In the genomic region with DNA sequence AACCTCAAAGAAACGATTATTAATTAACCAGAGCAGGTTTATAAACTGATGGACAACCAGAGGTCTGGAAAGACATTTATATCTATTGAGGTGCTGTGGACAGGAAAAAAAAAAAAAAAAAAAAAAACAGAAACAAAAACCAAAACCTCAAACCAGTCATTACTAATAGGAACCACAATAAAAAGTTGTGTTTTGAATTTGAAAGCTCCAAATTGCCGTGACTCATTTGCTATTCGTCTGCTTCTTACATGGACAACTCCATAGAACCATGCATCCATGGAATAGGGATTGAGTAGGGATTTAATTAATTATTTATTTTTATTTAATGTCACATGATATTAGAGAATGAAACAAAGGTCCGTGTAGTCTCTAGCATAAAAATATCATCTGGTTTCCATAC, we compare ENCODE assay signal across 17 cellular contexts.
DNase-seq lines count a peak whose midpoint lies in the region; ATAC-seq and TF ChIP-seq lines count a peak whose summit lies in the region.
"Had no signal": no experiment of that assay in that cellular context is flagged by ENCODE, and none has a peak within 500 bp of the region (broad histone marks: within the 10 kb centered on the region; RNA-seq: fewer than 3 reads in every experiment).

No MANE protein-coding gene starts in this region.

- no peak for TF ChIP-seq CTCF in CD8-positive, alpha-beta T cell (IDR thresholded peaks at IDR 0.05)
- no peak for TF ChIP-seq CTCF in activated CD8-positive, alpha-beta T cell treated with anti-CD3 and anti-CD28 coated beads for 36 hours (IDR thresholded peaks at IDR 0.05)
- no peak for TF ChIP-seq CTCF in foreskin keratinocyte (conservative IDR thresholded peaks at IDR 0.05)
- no peak for TF ChIP-seq CTCF in left lung (IDR thresholded peaks at IDR 0.05)

- peaks cover 4% of the 10 kb centered on the region for H3K9me3 Mint-ChIP-seq in CD8-positive, alpha-beta T cell
- H3K9me3 Mint-ChIP-seq in activated CD8-positive, alpha-beta T cell treated with anti-CD3 and anti-CD28 coated beads for 36 hours: no peaks in the 10 kb centered on the region
- H3K9me3 Mint-ChIP-seq: neural crest cell had no signal

- POLR2A ChIA-PET in CD8-positive, alpha-beta T cell (lab: Charles Lee): interaction anchor here (0.7 to 1.6 kb wide), 2 partner anchors 16 to 126 kb away, joined by 3 read pairs; no protein-coding TSS in a partner anchor
- POLR2A ChIA-PET in activated CD8-positive, alpha-beta T cell treated with anti-CD3 and anti-CD28 coated beads for 36 hours (lab: Charles Lee): no interaction called here

- H3K36me3 ChIP-seq in CD8-positive, alpha-beta T cell (ENCODE audit: insufficient read depth, low read length): no peaks in the 10 kb centered on the region
- H3K36me3 ChIP-seq in left lung: no peaks in the 10 kb centered on the region
- H3K36me3 ChIP-seq: heart left ventricle had no signal

- no peak overlapping the region for H3K27ac ChIP-seq in CD8-positive, alpha-beta T cell (ENCODE audit: low read depth, low read length)
- H3K27ac ChIP-seq in foreskin keratinocyte (no peak overlapping the region), left lung (no peak overlapping the region)
- H3K27ac ChIP-seq: RWPE1 had no signal

- no peaks in the 10 kb centered on the region for H3K27me3 ChIP-seq in CD8-positive, alpha-beta T cell (ENCODE audit: insufficient read depth, low read length)
- H3K27me3 ChIP-seq in foreskin keratinocyte (no peaks in the 10 kb centered on the region), left lung (no peaks in the 10 kb centered on the region)
- H3K27me3 ChIP-seq: heart left ventricle had no signal

- H3K36me3 Mint-ChIP-seq in CD8-positive, alpha-beta T cell: peaks cover 3% of the 10 kb centered on the region
- H3K36me3 Mint-ChIP-seq in activated CD8-positive, alpha-beta T cell treated with anti-CD3 and anti-CD28 coated beads for 36 hours (ENCODE audit: low read depth): no peaks in the 10 kb centered on the region
- H3K36me3 Mint-ChIP-seq: CD14-positive monocyte had no signal

- H3K27ac Mint-ChIP-seq in CD8-positive, alpha-beta T cell: peak overlapping the region; percentile 90
- peak overlapping the region; percentile 71 for H3K27ac Mint-ChIP-seq in activated CD8-positive, alpha-beta T cell treated with anti-CD3 and anti-CD28 coated beads for 36 hours
- H3K27ac Mint-ChIP-seq: CD14-positive monocyte had no signal

- H3K4me1 ChIP-seq in CD8-positive, alpha-beta T cell (ENCODE audit: insufficient read depth, low read length): peaks cover 69% of the 10 kb centered on the region
- H3K4me1 ChIP-seq in foreskin keratinocyte (no peaks in the 10 kb centered on the region), left lung (peaks cover 3 to 14% of the 10 kb centered on the region in 2 donors)

- intact Hi-C loops in CD8-positive, alpha-beta T cell (cut with DNase I, micrococcal nuclease): loop anchor here in 1 of 2 experiments (1.0 kb wide), 1 partner anchor 8 kb away; no protein-coding TSS in a partner anchor
- intact Hi-C loops in activated CD8-positive, alpha-beta T cell treated with anti-CD3 and anti-CD28 coated beads for 36 hours (cut with micrococcal nuclease): no loop called here
- intact Hi-C loops in left lung (cut with DNase I): no loop called here

- no peak for DNase-seq in CD8-positive, alpha-beta T cell
- DNase-seq in HCEC 1CT: peak; percentile 35
- no peak for DNase-seq in activated CD8-positive, alpha-beta T cell treated with anti-CD3 and anti-CD28 coated beads for 36 hours
- DNase-seq in kidney tubule cell (ENCODE audit: low spot score): peak; percentile 79
- DNase-seq in foreskin keratinocyte: no peak
- no peak for DNase-seq in iPS-NIHi7 (ENCODE audit: extremely low spot score)
- DNase-seq in left lung: no peak
- no peak for DNase-seq in ecto neural progenitor cell (ENCODE audit: low spot score)
- DNase-seq: activated CD4-positive, alpha-beta T cell treated with anti-CD3 and anti-CD28 coated beads, Interleukin-2, amount 10 ng/mL, durations not matched to agents 7 days and 5 days; activated naive CD4-positive, alpha-beta T cell treated with anti-CD3 and anti-CD28 coated beads, Interleukin-2, amount 10 ng/mL, durations not matched to agents 7 days and 5 days; GF-D8; heart left ventricle; NCI-H1694 had no signal

- CTCF ChIA-PET in CD8-positive, alpha-beta T cell (lab: Charles Lee): interaction anchor here (0.7 to 1.1 kb wide), 2 partner anchors 11 to 13 kb away, joined by 3 to 5 read pairs; no protein-coding TSS in a partner anchor
- CTCF ChIA-PET in activated CD8-positive, alpha-beta T cell treated with anti-CD3 and anti-CD28 coated beads for 36 hours (lab: Charles Lee): no interaction called here

- H3K4me3 Mint-ChIP-seq in CD8-positive, alpha-beta T cell: peak overlapping the region; percentile 44
- no peak overlapping the region for H3K4me3 Mint-ChIP-seq in activated CD8-positive, alpha-beta T cell treated with anti-CD3 and anti-CD28 coated beads for 36 hours
- H3K4me3 Mint-ChIP-seq: activated naive CD4-positive, alpha-beta T cell treated with anti-CD3 and anti-CD28 coated beads, Interleukin-2, amount 10 ng/mL, durations not matched to agents 7 days and 5 days; CD14-positive monocyte; neural crest cell had no signal

- H3K4me1 Mint-ChIP-seq in CD8-positive, alpha-beta T cell (ENCODE audit: low read depth): peaks cover 73% of the 10 kb centered on the region
- peaks cover 60% of the 10 kb centered on the region for H3K4me1 Mint-ChIP-seq in activated CD8-positive, alpha-beta T cell treated with anti-CD3 and anti-CD28 coated beads for 36 hours (ENCODE audit: low read depth)
- H3K4me1 Mint-ChIP-seq: neural crest cell had no signal

- H3K27me3 Mint-ChIP-seq in CD8-positive, alpha-beta T cell (ENCODE audit: low read depth): no peaks in the 10 kb centered on the region
- no peaks in the 10 kb centered on the region for H3K27me3 Mint-ChIP-seq in activated CD8-positive, alpha-beta T cell treated with anti-CD3 and anti-CD28 coated beads for 36 hours
- H3K27me3 Mint-ChIP-seq: activated CD4-positive, alpha-beta T cell treated with anti-CD3 and anti-CD28 coated beads, Interleukin-2, amount 10 ng/mL, durations not matched to agents 7 days and 5 days; activated naive CD4-positive, alpha-beta T cell treated with anti-CD3 and anti-CD28 coated beads, Interleukin-2, amount 10 ng/mL, durations not matched to agents 7 days and 5 days had no signal

- ATAC-seq in CD8-positive, alpha-beta T cell: no peak
- ATAC-seq in activated CD8-positive, alpha-beta T cell treated with anti-CD3 and anti-CD28 coated beads for 36 hours: peak; percentile 40
- ATAC-seq in foreskin keratinocyte (no peak), left lung (no peak)
- ATAC-seq: heart left ventricle, K562 had no signal

- H3K9me3 ChIP-seq in CD8-positive, alpha-beta T cell (ENCODE audit: low read length): no peaks in the 10 kb centered on the region
- no peaks in the 10 kb centered on the region for H3K9me3 ChIP-seq in left lung
- H3K9me3 ChIP-seq: heart left ventricle had no signal

- no peak overlapping the region for H3K4me3 ChIP-seq in CD8-positive, alpha-beta T cell (ENCODE audit: low read depth, low read length)
- no peak overlapping the region for H3K4me3 ChIP-seq in left lung
- H3K4me3 ChIP-seq: heart left ventricle, K562 had no signal

Comparison
In these comparisons a context has a peak if more than half of its experiments do, and no peak if none do; other contexts are left out.
1. DNase-seq: peak in HCEC 1CT (single experiment) and kidney tubule cell (single experiment); none in CD8-positive, alpha-beta T cell (0 of 7), activated CD8-positive, alpha-beta T cell treated with anti-CD3 and anti-CD28 coated beads for 36 hours (single experiment), foreskin keratinocyte (0 of 2), iPS-NIHi7 (single experiment), left lung (0 of 2) and ecto neural progenitor cell (single experiment).